ENCODE assay signal across 34 cellular contexts in the genomic region with DNA sequence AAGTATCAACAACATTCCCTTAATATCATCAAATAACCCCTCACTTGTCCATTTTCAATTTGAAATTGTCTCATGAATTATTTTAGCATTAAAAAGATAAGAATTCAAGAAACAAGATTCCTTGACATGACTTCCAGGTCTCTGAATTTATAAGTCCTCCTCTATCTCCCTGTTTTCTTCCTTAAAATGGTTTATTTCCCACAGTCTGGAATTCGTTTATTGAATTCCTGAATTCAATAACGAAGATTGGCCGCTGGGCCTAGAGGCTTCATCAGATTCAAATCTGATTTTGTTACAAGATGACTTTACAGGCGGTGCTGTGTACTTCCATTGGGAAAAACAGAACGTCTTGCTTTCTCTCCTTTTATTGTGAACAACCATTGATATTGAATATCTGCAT.
"Had no signal": no experiment of that assay in that cellular context is flagged by ENCODE, and none has a peak within 500 bp of the region (broad histone marks: within the 10 kb centered on the region; RNA-seq: fewer than 3 reads in every experiment).

No MANE protein-coding gene starts in this region.

- DNase-seq: activated effector memory CD4-positive, alpha-beta T cell treated with anti-CD3 and anti-CD28 coated beads, Interleukin-2, amount 50 U/mL, for 16 hours; activated effector memory CD4-positive, alpha-beta T cell treated with Interleukin-2 at 50 U/mL for 16 hours; activated gamma-delta T cell; activated gamma-delta T cell treated with Interleukin-2 at 50 U/mL for 16 hours; activated naive CD4-positive, alpha-beta T cell; activated naive CD4-positive, alpha-beta T cell treated with anti-CD3 and anti-CD28 coated beads for 36 hours; activated naive CD4-positive, alpha-beta T cell treated with anti-CD3 and anti-CD28 coated beads, Interleukin-2, amount 10 ng/mL, durations not matched to agents 7 days and 5 days; activated naive CD4-positive, alpha-beta T cell treated with anti-CD3 and anti-CD28 coated beads, Interleukin-2, amount 50 U/mL, for 16 hours; activated naive CD4-positive, alpha-beta T cell treated with Interleukin-2 at 50 U/mL for 16 hours; activated naive CD8-positive, alpha-beta T cell treated with anti-CD3 and anti-CD28 coated beads for 36 hours; activated naive CD8-positive, alpha-beta T cell treated with anti-CD3 and anti-CD28 coated beads, Interleukin-2, amount 10 ng/mL, durations not matched to agents 7 days and 5 days; activated naive CD8-positive, alpha-beta T cell treated with anti-CD3 and anti-CD28 coated beads, Interleukin-2, amount 50 U/mL, for 24 hours; activated T-cell treated with anti-CD3 and anti-CD28 coated beads, Interleukin-2, amount 50 U/mL, for 1 hour; activated T-cell treated with anti-CD3 and anti-CD28 coated beads, Interleukin-2, amount 50 U/mL, for 24 hours; activated T-cell treated with anti-CD3 and anti-CD28 coated beads, Interleukin-2, amount 50 U/mL, for 4 hours; activated T-cell treated with anti-CD3 and anti-CD28 coated beads, Interleukin-2, amount 50 U/mL, for 48 hours; activated T-cell treated with anti-CD3 and anti-CD28 coated beads, Interleukin-2, amount 50 U/mL, for 72 hours; adrenal gland; amniotic stem cell; amygdala; anterior cingulate cortex; aorta; body of pancreas; brain microvascular endothelial cell; caudate nucleus; central memory CD4-positive, alpha-beta T cell; cerebellar nuclear complex had no signal

- H3K27me3 ChIP-seq: adrenal gland, ascending aorta, body of pancreas, brain microvascular endothelial cell, breast epithelium, cardiac muscle cell had no signal

- H3K4me1 ChIP-seq: adrenal gland, body of pancreas, breast epithelium had no signal

- H3K36me3 ChIP-seq: adrenal gland, ascending aorta, brain microvascular endothelial cell, breast epithelium, cardiac muscle cell had no signal

- H3K4me3 ChIP-seq: adrenal gland, ascending aorta, body of pancreas, breast epithelium, cardiac muscle cell had no signal

- FAIRE-seq: astrocyte, bronchial epithelial cell had no signal

- H3K9me3 ChIP-seq: adrenal gland, ascending aorta, body of pancreas had no signal

- ATAC-seq: activated naive CD4-positive, alpha-beta T cell treated with anti-CD3 and anti-CD28 coated beads, Interleukin-2, amount 50 U/mL, for 72 hours; activated naive CD8-positive, alpha-beta T cell treated with anti-CD3 and anti-CD28 coated beads, Interleukin-2, amount 50 U/mL, for 24 hours; activated T-cell treated with anti-CD3 and anti-CD28 coated beads, Interleukin-2, amount 50 U/mL, for 4 hours; activated T-cell treated with anti-CD3 and anti-CD28 coated beads, Interleukin-2, amount 50 U/mL, for 72 hours; activated T-helper 17 cell treated with anti-CD3 and anti-CD28 coated beads, Interleukin-2, amount 50 U/mL, for 72 hours; body of pancreas had no signal

- H3K27ac ChIP-seq: adrenal gland, ascending aorta, body of pancreas, brain microvascular endothelial cell, breast epithelium, cardiac muscle cell had no signal
